ENCODE assay signal across 8 cellular contexts in the genomic region with DNA sequence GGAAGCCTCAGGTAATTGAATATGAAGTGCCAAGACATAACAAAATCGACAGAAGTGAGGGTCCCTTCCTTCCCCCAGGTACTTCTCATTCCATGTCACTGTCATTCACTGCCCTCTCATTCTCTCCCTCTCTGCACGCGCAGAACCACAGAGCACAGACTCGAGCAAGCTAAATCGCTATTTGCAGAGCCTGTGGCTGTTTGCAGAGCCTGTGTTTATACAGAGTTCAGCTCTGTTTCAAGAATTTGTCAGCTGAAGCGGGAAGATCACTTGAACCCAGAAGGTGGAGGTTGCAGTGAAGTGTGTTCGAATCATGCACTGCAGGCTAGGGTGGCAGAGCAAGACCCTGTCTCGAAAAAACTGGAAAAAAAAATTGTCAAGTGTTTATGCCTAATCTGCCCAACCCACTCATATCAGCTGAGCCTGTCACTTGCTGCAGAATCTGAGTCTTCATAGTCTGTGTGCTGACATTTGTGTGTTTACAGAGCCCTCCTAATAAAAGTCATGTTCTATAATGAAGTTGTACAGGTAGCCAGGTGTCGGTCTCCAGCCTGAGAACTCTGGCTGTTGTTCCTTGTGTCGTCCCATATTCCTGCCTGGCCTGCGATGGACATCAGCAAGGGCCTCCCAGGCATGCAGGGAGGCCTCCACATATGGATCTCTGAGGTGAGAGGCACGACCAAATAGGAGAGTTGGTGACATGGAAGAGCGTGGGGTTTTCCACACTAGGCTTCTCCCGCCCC. TPM values are rescaled to one million over a fixed set of nuclear protein-coding genes. Genes with fewer than 3 reads are reported as not detected.
DNase-seq lines count a peak whose midpoint lies in the region; TF ChIP-seq lines count a peak whose summit lies in the region.

No MANE protein-coding gene starts in this region.

- peak overlapping the region; percentile 84 for H3K4me3 Mint-ChIP-seq in nephron progenitor cell

- peak overlapping the region; percentile 80 to 90 (median 86) for H3K4me2 ChIP-seq in BLaER1 treated with 17β-estradiol and CSF1 and Interleukin-3, amounts not matched to agents 10 nM and 100 nM

- H3K9ac ChIP-seq in BLaER1 treated with 17β-estradiol and CSF1 and Interleukin-3, amounts not matched to agents 10 nM and 100 nM = peak overlapping the region; percentile 83 to 91 (median 88); a peak in 21 of 22 replicates

- H3K27me3 ChIP-seq in BLaER1 treated with 17β-estradiol and CSF1 and Interleukin-3, amounts not matched to agents 10 nM and 100 nM = no peaks in the 10 kb centered on the region
- no peaks in the 10 kb centered on the region for H3K27me3 ChIP-seq in MG63
- no peaks in the 10 kb centered on the region for H3K27me3 ChIP-seq in effector memory CD4-positive, alpha-beta T cell (replicated peaks; ENCODE audit: control insufficient read depth, insufficient read depth, low read length, poor library complexity, severe bottlenecking)

- H3K36me3 Mint-ChIP-seq in nephron progenitor cell (ENCODE audit: low read depth) = peaks cover 16% of the 10 kb centered on the region

- H3K27ac Mint-ChIP-seq in nephron progenitor cell = peak overlapping the region; percentile 52

- peaks cover 36 to 60% (median 45%) of the 10 kb centered on the region in 10 experiments for H3K4me1 ChIP-seq in BLaER1 treated with 17β-estradiol and CSF1 and Interleukin-3, amounts not matched to agents 10 nM and 100 nM
- peaks cover 45% of the 10 kb centered on the region for H3K4me1 ChIP-seq in effector memory CD4-positive, alpha-beta T cell (ENCODE audit: control insufficient read depth, insufficient read depth, low read length, poor library complexity, severe bottlenecking)

- H3K36me3 ChIP-seq in BLaER1 treated with 17β-estradiol and CSF1 and Interleukin-3, amounts not matched to agents 10 nM and 100 nM = peaks cover 0 to 31% (median 22%) of the 10 kb centered on the region in 11 experiments; a peak in 17 of 22 replicates
- H3K36me3 ChIP-seq in MG63 = no peaks in the 10 kb centered on the region; the same call in 1 of the 2 replicates
- no peaks in the 10 kb centered on the region for H3K36me3 ChIP-seq in effector memory CD4-positive, alpha-beta T cell (ENCODE audit: control insufficient read depth, insufficient read depth, low read length)

- H3K27ac ChIP-seq in BLaER1 treated with 17β-estradiol and CSF1 and Interleukin-3, amounts not matched to agents 10 nM and 100 nM = peak overlapping the region; percentile 82 to 96 (median 91); a peak in 21 of 22 replicates
- H3K27ac ChIP-seq in effector memory CD4-positive, alpha-beta T cell (ENCODE audit: insufficient read depth, low read length, poor library complexity, severe bottlenecking) = peak overlapping the region; percentile 81

- H4K20me1 ChIP-seq in BLaER1 treated with 17β-estradiol and CSF1 and Interleukin-3, amounts not matched to agents 10 nM and 100 nM = no peaks in the 10 kb centered on the region

- H3K4me1 Mint-ChIP-seq in nephron progenitor cell = peaks cover 40% of the 10 kb centered on the region

- no peaks in the 10 kb centered on the region for H3K9me3 ChIP-seq in BLaER1 treated with 17β-estradiol and CSF1 and Interleukin-3, amounts not matched to agents 10 nM and 100 nM (replicated peaks in 1 of 11)
- no peaks in the 10 kb centered on the region for H3K9me3 ChIP-seq in MG63
- no peaks in the 10 kb centered on the region for H3K9me3 ChIP-seq in effector memory CD4-positive, alpha-beta T cell (ENCODE audit: control insufficient read depth, low read length)

- DNase-seq in MG63 (no peak), nephron progenitor cell (no peak), NCI-H1105 treated with DMSO at 0.1 percent for 48 hours (lab: John Stamatoyannopoulos, UW) (no peak), NCI-H1417 (lab: John Stamatoyannopoulos, UW) (no peak), NAMALWA (ENCODE audit: low spot score) (no peak)
- DNase-seq in effector memory CD4-positive, alpha-beta T cell = no peak
- DNase-seq in stimulated activated CD4-positive, alpha-beta T cell treated with anti-CD3 and anti-CD28 coated beads, Interleukin-2, amount 100 ng/mL, for 24 hours = no peak

- H3K4me3 ChIP-seq in BLaER1 treated with 17β-estradiol and CSF1 and Interleukin-3, amounts not matched to agents 10 nM and 100 nM = peak overlapping the region; percentile 50 to 75 (median 69)
- H3K4me3 ChIP-seq in MG63 = peak overlapping the region; percentile 59
- peak overlapping the region; percentile 63 for H3K4me3 ChIP-seq in effector memory CD4-positive, alpha-beta T cell (ENCODE audit: insufficient read depth, low read depth, low read length, poor library complexity, severe bottlenecking)

- H3K9me3 Mint-ChIP-seq in nephron progenitor cell = no peaks in the 10 kb centered on the region

- TF ChIP-seq CTCF in nephron progenitor cell (IDR thresholded peaks at IDR 0.05) = no peak

- peaks cover 38% of the 10 kb centered on the region for H3K27me3 Mint-ChIP-seq in nephron progenitor cell (ENCODE audit: low read depth, poor library complexity)

RNA-seq across cellular contexts. Expression of a gene that starts 2.7 kb away (rescaled TPM):
- total RNA-seq in MG63 (2014; rRNA removed; shearing (Covaris generic); ENCODE audit: low replicate concordance) = 0.15 and 4.4 TPM in 2 replicates

RNA-seq across cellular contexts. Expression of a gene that starts 36.2 kb away (rescaled TPM):
- total RNA-seq in MG63 (2014; rRNA removed; shearing (Covaris generic); ENCODE audit: low replicate concordance) = 0.13 TPM in 1 of 2 replicates, not detected in the other

RNA-seq across cellular contexts. Expression of a gene that starts 45.8 kb away (rescaled TPM):
- total RNA-seq in MG63 (2014; rRNA removed; shearing (Covaris generic); ENCODE audit: low replicate concordance) = not detected in 2 replicates
